Comparison of ENCODE assay signal across 17 cellular contexts in the genomic region with DNA sequence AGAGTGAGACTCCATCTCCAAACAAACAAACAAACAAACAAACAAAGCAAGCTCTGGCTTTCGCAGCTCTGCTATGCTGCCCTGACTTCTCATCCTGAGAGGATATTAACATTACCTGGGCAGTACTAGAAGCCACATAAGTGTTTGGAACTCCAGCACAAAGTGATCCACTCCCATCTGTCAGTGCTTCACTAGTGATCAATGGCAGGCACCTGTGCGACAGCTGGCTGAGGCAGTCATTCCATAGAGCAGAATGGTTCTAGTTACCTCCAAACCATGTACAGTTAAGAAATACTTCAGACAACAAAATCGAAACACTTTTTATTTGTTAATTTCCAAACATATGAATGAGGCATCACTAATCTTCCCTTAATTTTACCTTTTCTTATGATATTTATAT. TPM values are rescaled to one million over a fixed set of nuclear protein-coding genes. Genes with fewer than 3 reads are reported as not detected.
DNase-seq lines count a peak whose midpoint lies in the region; TF ChIP-seq lines count a peak whose summit lies in the region.
"Had no signal": no experiment of that assay in that cellular context is flagged by ENCODE, and none has a peak within 500 bp of the region (broad histone marks: within the 10 kb centered on the region; RNA-seq: fewer than 3 reads in every experiment).

No MANE protein-coding gene starts in this region.

- peaks cover 11% of the 10 kb centered on the region for H3K27me3 Mint-ChIP-seq in glutamatergic neuron (ENCODE audit: unreplicated experiment)
- peaks cover 47% of the 10 kb centered on the region for H3K27me3 Mint-ChIP-seq in activated CD4-positive, alpha-beta T cell treated with anti-CD3 and anti-CD28 coated beads, Interleukin-2, amount 10 ng/mL, durations not matched to agents 24 days and 14 days

- peaks cover 41% of the 10 kb centered on the region for H3K4me1 Mint-ChIP-seq in glutamatergic neuron (ENCODE audit: low read depth, unreplicated experiment)
- peaks cover 29% of the 10 kb centered on the region for H3K4me1 Mint-ChIP-seq in activated CD4-positive, alpha-beta T cell treated with anti-CD3 and anti-CD28 coated beads, Interleukin-2, amount 10 ng/mL, durations not matched to agents 24 days and 14 days

- H3K9me3 Mint-ChIP-seq in glutamatergic neuron (ENCODE audit: unreplicated experiment) = peaks cover 22% of the 10 kb centered on the region
- no peaks in the 10 kb centered on the region for H3K9me3 Mint-ChIP-seq in activated CD4-positive, alpha-beta T cell treated with anti-CD3 and anti-CD28 coated beads, Interleukin-2, amount 10 ng/mL, durations not matched to agents 24 days and 14 days
- H3K9me3 Mint-ChIP-seq: CD8-positive, alpha-beta T cell; H9 had no signal

- H3K36me3 Mint-ChIP-seq in glutamatergic neuron (ENCODE audit: unreplicated experiment) = no peaks in the 10 kb centered on the region
- no peaks in the 10 kb centered on the region for H3K36me3 Mint-ChIP-seq in activated CD4-positive, alpha-beta T cell treated with anti-CD3 and anti-CD28 coated beads, Interleukin-2, amount 10 ng/mL, durations not matched to agents 24 days and 14 days (ENCODE audit: low read depth)
- H3K36me3 Mint-ChIP-seq: CD8-positive, alpha-beta T cell had no signal

- intact Hi-C loops in activated CD4-positive, alpha-beta T cell treated with anti-CD3 and anti-CD28 coated beads, Interleukin-2, amount 10 ng/mL, durations not matched to agents 24 days and 14 days (cut with micrococcal nuclease) = no loop called here

- TF ChIP-seq CTCF in glutamatergic neuron (IDR thresholded peaks at IDR 0.05; ENCODE audit: partially characterized antibody, unreplicated experiment) = no peak

- DNase-seq in NCI-H748 (lab: John Stamatoyannopoulos, UW; ENCODE audit: unreplicated experiment) (peak; percentile 18), NCI-H748 treated with DMSO at 0.1 percent for 48 hours (lab: John Stamatoyannopoulos, UW) (no peak), NCI-H510A (lab: John Stamatoyannopoulos, UW) (peak; percentile 45), glutamatergic neuron (peak; percentile 34), islet precursor cell (no peak), globus pallidus (ENCODE audit: low spot score) (no peak)
- DNase-seq in activated CD4-positive, alpha-beta T cell treated with anti-CD3 and anti-CD28 coated beads, Interleukin-2, amount 10 ng/mL, durations not matched to agents 24 days and 14 days = no peak
- DNase-seq: CD8-positive, alpha-beta T cell; DND-41; H9; NCI-H1417 treated with DMSO at 0.1 percent for 48 hours; NCI-H2029 treated with DMSO at 0.1 percent for 48 hours; NCI-H446; NK-92 treated with Interleukin-12 subunit alpha and Interleukin-12 subunit beta, amount 100 ng/mL, for 24 hours; Peyer's patch; SW 1271; T-helper 2 cell had no signal

- H3K4me3 Mint-ChIP-seq in glutamatergic neuron (ENCODE audit: unreplicated experiment) = peak overlapping the region; percentile 22
- H3K4me3 Mint-ChIP-seq in activated CD4-positive, alpha-beta T cell treated with anti-CD3 and anti-CD28 coated beads, Interleukin-2, amount 10 ng/mL, durations not matched to agents 24 days and 14 days = no peak overlapping the region
- H3K4me3 Mint-ChIP-seq: CD8-positive, alpha-beta T cell had no signal

- H3K27ac Mint-ChIP-seq in glutamatergic neuron (ENCODE audit: unreplicated experiment) = peak overlapping the region; percentile 84
- no peak overlapping the region for H3K27ac Mint-ChIP-seq in activated CD4-positive, alpha-beta T cell treated with anti-CD3 and anti-CD28 coated beads, Interleukin-2, amount 10 ng/mL, durations not matched to agents 24 days and 14 days
- H3K27ac Mint-ChIP-seq: CD8-positive, alpha-beta T cell had no signal

RNA-seq across cellular contexts. Expression of a gene that starts 2.8 kb away (rescaled TPM):
- total RNA-seq in glutamatergic neuron (ENCODE audit: unreplicated experiment) = 42.5 TPM
- total RNA-seq in activated CD4-positive, alpha-beta T cell treated with anti-CD3 and anti-CD28 coated beads, Interleukin-2, amount 10 ng/mL, durations not matched to agents 24 days and 14 days = 8.6 and 9.4 TPM in 2 replicates

Comparison
In these comparisons a context has a peak if more than half of its experiments do, and no peak if none do; other contexts are left out.
1. DNase-seq: peak in NCI-H748 (single experiment), NCI-H510A (single experiment) and glutamatergic neuron (single experiment); none in NCI-H748 treated with DMSO at 0.1 percent for 48 hours (single experiment), islet precursor cell (single experiment), globus pallidus (single experiment) and activated CD4-positive, alpha-beta T cell treated with anti-CD3 and anti-CD28 coated beads, Interleukin-2, amount 10 ng/mL, durations not matched to agents 24 days and 14 days (single experiment).